Comparison of ENCODE assay signal across 26 cellular contexts in the genomic region with DNA sequence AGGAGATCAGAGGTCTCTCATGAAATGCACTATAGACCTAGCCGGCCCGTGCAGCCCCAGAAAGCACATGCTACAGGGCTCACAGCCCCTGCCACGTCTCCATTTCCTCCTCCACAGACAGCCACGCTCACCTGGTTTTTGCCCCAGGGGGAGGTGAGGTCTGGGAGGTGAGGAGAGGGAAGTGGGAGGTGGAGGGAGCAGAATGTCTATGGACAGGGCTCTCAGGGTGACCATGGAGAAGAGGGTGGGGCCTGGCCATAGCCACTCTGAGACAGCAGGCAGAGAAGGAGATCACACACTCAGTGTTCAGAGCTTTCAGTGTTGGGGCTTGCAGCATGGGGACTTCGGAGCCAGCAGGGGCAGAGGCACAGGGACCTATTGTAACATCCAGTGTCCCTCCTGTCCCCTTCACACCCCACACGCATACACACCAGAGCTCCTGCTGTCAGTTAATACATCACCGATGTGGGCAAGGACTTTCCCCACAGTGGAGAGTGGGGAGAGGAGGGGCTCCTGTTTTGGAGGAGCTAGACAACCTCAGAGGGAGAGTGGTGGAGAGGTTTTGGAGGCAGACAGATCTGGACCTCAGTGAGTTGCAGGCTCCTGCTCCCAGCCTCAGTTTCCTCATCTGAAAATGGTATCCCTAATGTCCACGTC.
DNase-seq lines count a peak whose midpoint lies in the region; ATAC-seq and FAIRE-seq lines count a peak whose summit lies in the region.
"Had no signal": no experiment of that assay in that cellular context is flagged by ENCODE, and none has a peak within 500 bp of the region (broad histone marks: within the 10 kb centered on the region; RNA-seq: fewer than 3 reads in every experiment).

No MANE protein-coding gene starts in this region.

- no peaks in the 10 kb centered on the region for H3K9me3 Mint-ChIP-seq in activated naive CD8-positive, alpha-beta T cell treated with anti-CD3 and anti-CD28 coated beads, Interleukin-2, amount 50 U/mL, for 24 hours
- H3K9me3 Mint-ChIP-seq: CD8-positive, alpha-beta memory T cell; neural crest cell; WTC11 had no signal

- ATAC-seq in GM19372 (IDR thresholded peaks at IDR 0.05; ENCODE audit: low read depth, unreplicated experiment) (peak; percentile 53), HG02981 (IDR thresholded peaks at IDR 0.05; ENCODE audit: unreplicated experiment) (peak; percentile 55), GM18873 (IDR thresholded peaks at IDR 0.05; ENCODE audit: low FRiP score, unreplicated experiment) (no peak), HG03469 (IDR thresholded peaks at IDR 0.05; ENCODE audit: unreplicated experiment) (no peak)
- ATAC-seq in activated naive CD8-positive, alpha-beta T cell treated with anti-CD3 and anti-CD28 coated beads, Interleukin-2, amount 50 U/mL, for 24 hours = no peak
- ATAC-seq: mucosa of descending colon, SK-N-SH treated with all-trans-retinoic acid at 6 μM for 48 hours, WTC11 had no signal

- peak; percentile 72 for FAIRE-seq in GM18507 (lab: Jason Lieb, UNC)
- FAIRE-seq: bronchial epithelial cell had no signal

- H3K4me1 Mint-ChIP-seq in activated naive CD8-positive, alpha-beta T cell treated with anti-CD3 and anti-CD28 coated beads, Interleukin-2, amount 50 U/mL, for 24 hours = peaks cover 4% of the 10 kb centered on the region
- H3K4me1 Mint-ChIP-seq: CD8-positive, alpha-beta memory T cell; neural crest cell; WTC11 had no signal

- H3K4me3 Mint-ChIP-seq in activated naive CD8-positive, alpha-beta T cell treated with anti-CD3 and anti-CD28 coated beads, Interleukin-2, amount 50 U/mL, for 24 hours = no peak overlapping the region
- H3K4me3 Mint-ChIP-seq: CD8-positive, alpha-beta memory T cell; neural crest cell; WTC11 had no signal

- H3K27me3 Mint-ChIP-seq in activated naive CD8-positive, alpha-beta T cell treated with anti-CD3 and anti-CD28 coated beads, Interleukin-2, amount 50 U/mL, for 24 hours = no peaks in the 10 kb centered on the region

- DNase-seq in GM18507 (ENCODE audit: extremely low spot score, insufficient read length, low read depth) (no peak), kidney tubule cell (ENCODE audit: low spot score) (peak; percentile 6), NCI-H345 (lab: John Stamatoyannopoulos, UW) (no peak)
- DNase-seq in activated naive CD8-positive, alpha-beta T cell treated with anti-CD3 and anti-CD28 coated beads, Interleukin-2, amount 50 U/mL, for 24 hours = no peak
- DNase-seq: activated CD4-positive, alpha-beta T cell treated with anti-CD3 and anti-CD28 coated beads, Interleukin-2, amount 50 U/mL, for 48 hours; activated gamma-delta T cell treated with Interleukin-2 at 50 U/mL for 16 hours; activated T-cell treated with anti-CD3 and anti-CD28 coated beads for 4 hours; adrenal gland; CD8-positive, alpha-beta memory T cell; DMS79; KBM-7; mucosa of descending colon; NCI-H187; NK-92 treated with Interleukin-12 subunit alpha and Interleukin-12 subunit beta, amount 100 ng/mL, for 24 hours; stimulated activated CD4-positive, alpha-beta T cell treated with anti-CD3 and anti-CD28 coated beads, Interleukin-1b, Interleukin-23, amount 100 ng/mL, for 48 hours; stimulated activated naive CD4-positive, alpha-beta T cell treated with Interleukin-2 at 50 U/mL for 16 hours; thyroid gland had no signal

- no peaks in the 10 kb centered on the region for H3K36me3 Mint-ChIP-seq in activated naive CD8-positive, alpha-beta T cell treated with anti-CD3 and anti-CD28 coated beads, Interleukin-2, amount 50 U/mL, for 24 hours (ENCODE audit: low read depth)
- H3K36me3 Mint-ChIP-seq: CD8-positive, alpha-beta memory T cell; WTC11 had no signal

- no peak overlapping the region for H3K27ac Mint-ChIP-seq in activated naive CD8-positive, alpha-beta T cell treated with anti-CD3 and anti-CD28 coated beads, Interleukin-2, amount 50 U/mL, for 24 hours
- H3K27ac Mint-ChIP-seq: CD8-positive, alpha-beta memory T cell; progenitor cell of endocrine pancreas; WTC11 had no signal

Comparison
In these comparisons a context has a peak if more than half of its experiments do, and no peak if none do; other contexts are left out.
1. ATAC-seq: peak in GM19372 (single experiment) and HG02981 (single experiment); none in GM18873 (single experiment), activated naive CD8-positive, alpha-beta T cell treated with anti-CD3 and anti-CD28 coated beads, Interleukin-2, amount 50 U/mL, for 24 hours (single experiment) and HG03469 (single experiment).